27 cellular contexts compared by ENCODE assay signal in the genomic region with DNA sequence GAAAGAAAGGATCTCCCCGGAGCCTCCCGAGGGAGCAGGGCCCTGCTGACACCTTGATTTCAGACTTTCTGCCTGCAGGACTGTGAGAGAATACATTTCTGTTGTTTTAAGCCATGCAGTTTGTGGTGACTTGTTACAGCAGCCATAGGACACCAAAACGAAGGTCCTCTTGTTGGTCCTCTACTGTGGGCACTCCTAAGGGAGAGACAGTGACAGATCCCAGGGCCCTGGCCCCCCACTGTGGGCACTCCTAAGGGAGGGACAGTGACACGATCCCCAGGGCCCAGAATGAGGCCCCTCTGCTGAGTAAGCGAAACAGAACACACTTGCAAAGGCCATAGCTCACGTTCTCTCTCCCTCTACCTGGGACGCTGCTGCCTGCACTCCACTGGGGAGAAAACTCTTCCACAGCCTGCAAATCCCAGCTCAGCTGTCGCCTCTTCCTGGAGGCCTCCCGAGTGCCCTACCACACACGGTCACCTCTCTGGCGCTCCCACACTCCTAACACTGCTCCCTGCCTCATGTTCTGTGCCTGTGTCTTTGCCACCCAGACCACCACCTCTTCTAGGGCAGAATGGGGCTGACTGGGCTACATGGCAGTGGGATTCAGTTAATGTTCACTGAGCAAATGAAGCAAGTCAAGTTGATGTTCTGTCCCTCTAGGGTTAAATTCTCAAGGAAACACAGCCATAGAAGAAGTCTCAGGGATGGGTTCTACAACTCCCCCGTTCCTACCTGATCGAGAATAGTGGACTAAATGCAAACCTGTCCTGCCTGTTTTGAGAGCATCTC.
"Had no signal": no experiment of that assay in that cellular context is flagged by ENCODE, and none has a peak within 500 bp of the region (broad histone marks: within the 10 kb centered on the region; RNA-seq: fewer than 3 reads in every experiment).

No MANE protein-coding gene starts in this region.

- H3K4me3 Mint-ChIP-seq: effector memory CD8-positive, alpha-beta T cell; mesothelial cell of epicardium; naive B cell; nephron; neural progenitor cell; stimulated activated naive B cell treated with anti-CD40 and anti-IgM and Interleukin-4, amounts not matched to agents 10 μg/mL and 1 μg/mL and 100 μg/mL, for 72 hours; stimulated activated naive CD8-positive, alpha-beta T cell treated with anti-CD3 and anti-CD28 coated beads, Interleukin-15, Interleukin-2, amounts not matched to agents 100 ng/mL and 50 ng/mL, for 24 hours had no signal

- H3K9me3 Mint-ChIP-seq: effector memory CD8-positive, alpha-beta T cell; mesothelial cell of epicardium; naive B cell; nephron; neural progenitor cell; stimulated activated naive B cell treated with anti-CD40 and anti-IgM and Interleukin-4, amounts not matched to agents 10 μg/mL and 1 μg/mL and 100 μg/mL, for 72 hours; stimulated activated naive CD8-positive, alpha-beta T cell treated with anti-CD3 and anti-CD28 coated beads, Interleukin-15, Interleukin-2, amounts not matched to agents 100 ng/mL and 50 ng/mL, for 24 hours had no signal

- H3K36me3 ChIP-seq: neural progenitor cell, ovary had no signal

- H3K9me3 ChIP-seq: esophagus squamous epithelium, mucosa of descending colon, ovary, psoas muscle, spleen, thoracic aorta, tibial nerve, upper lobe of left lung had no signal

- FAIRE-seq: endometrium, kidney, urothelium cell line had no signal

- H3K27me3 Mint-ChIP-seq: effector memory CD8-positive, alpha-beta T cell; naive B cell; stimulated activated naive B cell treated with anti-CD40 and anti-IgM and Interleukin-4, amounts not matched to agents 10 μg/mL and 1 μg/mL and 100 μg/mL, for 72 hours; stimulated activated naive CD8-positive, alpha-beta T cell treated with anti-CD3 and anti-CD28 coated beads, Interleukin-15, Interleukin-2, amounts not matched to agents 100 ng/mL and 50 ng/mL, for 24 hours had no signal

- DNase-seq: cortex of kidney; effector memory CD8-positive, alpha-beta T cell; erythroblast; esophagus squamous epithelium; foreskin melanocyte; hypothalamus; kidney; mesenchymal stem cell; mucosa of descending colon; naive B cell; ovary; posterior cingulate gyrus; psoas muscle; right cardiac atrium; spleen; stimulated activated naive B cell treated with anti-CD40 and anti-IgM and Interleukin-4, amounts not matched to agents 10 μg/mL and 1 μg/mL and 100 μg/mL, for 72 hours; upper lobe of left lung had no signal

- H3K4me1 ChIP-seq: esophagus squamous epithelium, neural progenitor cell, psoas muscle, spleen, tibial nerve, upper lobe of left lung had no signal

- H3K27ac Mint-ChIP-seq: mesothelial cell of epicardium; nephron; neural progenitor cell; stimulated activated naive B cell treated with anti-CD40 and anti-IgM and Interleukin-4, amounts not matched to agents 10 μg/mL and 1 μg/mL and 100 μg/mL, for 72 hours; stimulated activated naive CD8-positive, alpha-beta T cell treated with anti-CD3 and anti-CD28 coated beads, Interleukin-15, Interleukin-2, amounts not matched to agents 100 ng/mL and 50 ng/mL, for 24 hours had no signal

- H3K4me3 ChIP-seq: esophagus squamous epithelium, mucosa of descending colon, neural progenitor cell, ovary, psoas muscle, skin epidermis, spleen, thoracic aorta, tibial nerve, upper lobe of left lung had no signal

- ATAC-seq: effector memory CD8-positive, alpha-beta T cell; left lobe of liver; mucosa of descending colon; psoas muscle; right cardiac atrium; stimulated activated naive B cell treated with anti-CD40 and anti-IgM and Interleukin-4, amounts not matched to agents 10 μg/mL and 1 μg/mL and 100 μg/mL, for 72 hours had no signal

- H3K4me2 ChIP-seq: neural progenitor cell had no signal

- H3K27ac ChIP-seq: esophagus squamous epithelium, neural progenitor cell, ovary, psoas muscle, skin epidermis, spleen, thoracic aorta, tibial nerve, upper lobe of left lung had no signal

- H3K4me1 Mint-ChIP-seq: mesothelial cell of epicardium; naive B cell; nephron; neural progenitor cell; stimulated activated naive B cell treated with anti-CD40 and anti-IgM and Interleukin-4, amounts not matched to agents 10 μg/mL and 1 μg/mL and 100 μg/mL, for 72 hours had no signal

- H3K27me3 ChIP-seq: esophagus squamous epithelium, neural progenitor cell, ovary, spleen, tibial nerve, upper lobe of left lung had no signal
